Comparison of ENCODE assay signal across 16 cellular contexts in the genomic region with DNA sequence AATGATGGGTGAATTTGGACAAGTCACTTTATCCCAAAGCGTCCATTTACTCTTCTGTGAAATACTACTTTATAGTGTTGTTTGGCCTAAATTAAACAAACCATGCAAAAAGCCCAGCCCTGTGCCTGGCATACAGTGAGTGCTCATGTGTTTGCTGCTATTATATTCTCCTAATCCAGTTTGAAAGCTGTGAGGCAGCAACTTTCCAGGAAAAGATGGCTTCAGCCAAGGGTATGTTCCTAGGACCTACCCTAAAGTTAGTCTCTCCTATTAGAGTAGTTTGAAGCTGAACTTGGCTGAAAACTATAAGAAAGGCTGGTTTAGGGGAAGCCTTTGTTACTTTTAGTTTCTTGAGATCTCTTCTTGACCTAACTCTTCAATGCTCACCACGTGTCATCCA. TPM values are rescaled to one million over a fixed set of nuclear protein-coding genes. Genes with fewer than 3 reads are reported as not detected.
"Had no signal": no experiment of that assay in that cellular context is flagged by ENCODE, and none has a peak within 500 bp of the region (broad histone marks: within the 10 kb centered on the region; RNA-seq: fewer than 3 reads in every experiment).

No MANE protein-coding gene starts in this region.

- H3K4me3 ChIP-seq: adrenal gland, dorsolateral prefrontal cortex, gastrocnemius medialis, heart right ventricle, mucosa of descending colon, tibial nerve had no signal

- H3K9ac ChIP-seq: parathyroid adenoma had no signal

- H3K27me3 ChIP-seq: adrenal gland, gastrocnemius medialis, heart right ventricle, tibial nerve had no signal

- H3K27me3 Mint-ChIP-seq: naive thymus-derived CD8-positive, alpha-beta T cell had no signal

- ATAC-seq: gastrocnemius medialis; naive thymus-derived CD8-positive, alpha-beta T cell had no signal

- H3K9me3 Mint-ChIP-seq: endodermal cell; naive thymus-derived CD8-positive, alpha-beta T cell had no signal

- H3K27ac ChIP-seq: adrenal gland, gastrocnemius medialis, parathyroid adenoma, tibial nerve had no signal

- H3K79me2 ChIP-seq: parathyroid adenoma had no signal

- H3K4me3 Mint-ChIP-seq: endodermal cell; naive thymus-derived CD8-positive, alpha-beta T cell had no signal

- H3K27ac Mint-ChIP-seq: endodermal cell had no signal

- DNase-seq: activated CD4-positive, alpha-beta T cell treated with anti-CD3 and anti-CD28 coated beads, Interleukin-2, amount 50 U/mL, for 48 hours; activated CD4-positive, CD25-positive, alpha-beta regulatory T cell treated with anti-CD3 and anti-CD28 coated beads, Interleukin-2, amount 50 U/mL, for 72 hours; activated naive CD4-positive, alpha-beta T cell; adrenal gland; dorsolateral prefrontal cortex; endodermal cell; gastrocnemius medialis; heart right ventricle; islet precursor cell; naive thymus-derived CD8-positive, alpha-beta T cell; stimulated activated naive CD4-positive, alpha-beta T cell; substantia nigra; T-helper 9 cell had no signal

- H3K4me1 ChIP-seq: adrenal gland, gastrocnemius medialis, parathyroid adenoma had no signal

- H2AFZ ChIP-seq: parathyroid adenoma had no signal

RNA-seq across cellular contexts. Expression of a gene that starts 19.9 kb away (rescaled TPM):
- total RNA-seq: endodermal cell had no signal
